16 cellular contexts compared by ENCODE assay signal in the genomic region with DNA sequence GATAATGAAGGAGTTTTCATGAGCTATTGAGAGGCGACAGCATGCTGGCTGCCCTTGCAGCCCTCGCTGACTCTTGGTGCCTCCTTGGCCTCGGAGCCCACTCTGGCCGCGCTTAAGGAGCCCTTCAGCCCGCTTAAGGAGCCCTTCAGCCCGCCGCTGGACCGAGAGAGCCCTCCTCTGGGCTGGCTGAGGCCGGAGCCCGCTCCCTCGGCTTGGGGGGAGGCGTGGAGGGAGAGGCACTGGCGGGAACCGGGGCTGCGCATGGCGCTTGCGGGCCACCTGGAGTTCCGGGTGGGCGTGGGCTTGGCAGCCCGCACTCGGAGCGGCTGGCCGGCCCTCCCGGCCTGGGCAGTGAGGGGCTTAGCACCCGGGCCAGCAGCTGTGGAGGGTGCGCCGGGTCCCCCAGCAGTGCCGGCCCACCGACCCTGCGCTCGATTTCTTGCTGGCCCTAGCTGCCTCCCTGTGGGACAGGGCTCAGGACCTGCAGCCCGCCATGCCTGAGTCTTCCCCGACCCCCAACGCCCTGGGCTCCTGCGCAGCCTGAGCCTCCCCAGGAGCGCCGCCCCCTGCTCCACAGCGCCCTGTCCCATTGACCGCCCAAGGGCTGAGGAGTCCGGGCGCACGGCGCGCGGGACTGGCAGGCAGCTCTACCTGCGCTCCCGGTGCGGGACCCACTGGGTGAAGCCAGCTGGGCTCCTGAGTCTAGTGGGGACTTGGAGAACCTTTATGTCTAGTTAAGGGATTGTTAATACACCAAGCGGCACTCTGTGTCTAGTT.
"Had no signal": no experiment of that assay in that cellular context is flagged by ENCODE, and none has a peak within 500 bp of the region (broad histone marks: within the 10 kb centered on the region; RNA-seq: fewer than 3 reads in every experiment).

No MANE protein-coding gene starts in this region.

- H3K27me3 Mint-ChIP-seq: effector memory CD8-positive, alpha-beta T cell had no signal

- H3K4me3 ChIP-seq: adrenal gland had no signal

- DNase-seq: activated CD4-positive, alpha-beta T cell treated with anti-CD3 and anti-CD28 coated beads, Interleukin-2, amount 10 ng/mL, durations not matched to agents 24 days and 14 days; activated CD8-positive, alpha-beta memory T cell treated with anti-CD3 and anti-CD28 coated beads for 24 hours; activated naive CD4-positive, alpha-beta T cell treated with anti-CD3 and anti-CD28 coated beads for 36 hours; adrenal gland; caudate nucleus; effector memory CD8-positive, alpha-beta T cell; hippocampal formation; left cardiac atrium; mesendoderm; stimulated activated CD4-positive, alpha-beta T cell treated with anti-CD3 and anti-CD28 coated beads, Interleukin-12 subunit alpha, Interleukin-12 subunit beta, amount 100 ng/mL, for 4 hours; tibial artery had no signal

- H3K27ac ChIP-seq: adrenal gland, epithelial cell of prostate, tibial artery had no signal

- H3K27me3 ChIP-seq: adrenal gland had no signal

- H3K4me3 Mint-ChIP-seq: activated CD4-positive, alpha-beta T cell treated with anti-CD3 and anti-CD28 coated beads, Interleukin-2, amount 10 ng/mL, durations not matched to agents 24 days and 14 days; activated naive CD4-positive, alpha-beta T cell treated with anti-CD3 and anti-CD28 coated beads for 36 hours; effector memory CD8-positive, alpha-beta T cell; stimulated activated naive CD8-positive, alpha-beta T cell treated with anti-CD3 and anti-CD28 coated beads, Interleukin-15, Interleukin-2, amounts not matched to agents 100 ng/mL and 50 ng/mL, for 24 hours; T-helper 1 cell treated with Interleukin-12 subunit alpha and Interleukin-12 subunit beta and Interleukin-4 antibody, amounts not matched to agents 30 μg/mL and 1 μg/mL, for 36 hours had no signal

- ATAC-seq: effector memory CD8-positive, alpha-beta T cell; left cardiac atrium; sciatic nerve; SK-N-SH treated with all-trans-retinoic acid at 6 μM for 48 hours had no signal

- H3K4me1 ChIP-seq: adrenal gland, tibial artery had no signal

- H3K9me3 Mint-ChIP-seq: activated CD4-positive, alpha-beta T cell treated with anti-CD3 and anti-CD28 coated beads, Interleukin-2, amount 10 ng/mL, durations not matched to agents 24 days and 14 days; activated naive CD4-positive, alpha-beta T cell treated with anti-CD3 and anti-CD28 coated beads for 36 hours; effector memory CD8-positive, alpha-beta T cell; stimulated activated naive CD8-positive, alpha-beta T cell treated with anti-CD3 and anti-CD28 coated beads, Interleukin-15, Interleukin-2, amounts not matched to agents 100 ng/mL and 50 ng/mL, for 24 hours; T-helper 1 cell treated with Interleukin-12 subunit alpha and Interleukin-12 subunit beta and Interleukin-4 antibody, amounts not matched to agents 30 μg/mL and 1 μg/mL, for 36 hours had no signal

- H3K9me3 ChIP-seq: adrenal gland, tibial artery had no signal

- H3K36me3 ChIP-seq: adrenal gland, tibial artery had no signal

- H3K4me1 Mint-ChIP-seq: activated CD4-positive, alpha-beta T cell treated with anti-CD3 and anti-CD28 coated beads, Interleukin-2, amount 10 ng/mL, durations not matched to agents 24 days and 14 days had no signal

- H3K27ac Mint-ChIP-seq: activated CD4-positive, alpha-beta T cell treated with anti-CD3 and anti-CD28 coated beads, Interleukin-2, amount 10 ng/mL, durations not matched to agents 24 days and 14 days; activated naive CD4-positive, alpha-beta T cell treated with anti-CD3 and anti-CD28 coated beads for 36 hours; effector memory CD8-positive, alpha-beta T cell; stimulated activated naive CD8-positive, alpha-beta T cell treated with anti-CD3 and anti-CD28 coated beads, Interleukin-15, Interleukin-2, amounts not matched to agents 100 ng/mL and 50 ng/mL, for 24 hours; T-helper 1 cell treated with Interleukin-12 subunit alpha and Interleukin-12 subunit beta and Interleukin-4 antibody, amounts not matched to agents 30 μg/mL and 1 μg/mL, for 36 hours had no signal
